Comparison of ENCODE assay signal across 8 cellular contexts in genomic region chr12:13278249-13278787, GRCh38.
DNase-seq lines count a peak whose midpoint lies in the region; ATAC-seq, FAIRE-seq and TF ChIP-seq lines count a peak whose summit lies in the region.

No MANE protein-coding gene starts in this region.

- no peaks in the 10 kb centered on the region for H3F3A ChIP-seq in GM23248 (ENCODE audit: insufficient read depth)

- H3K9me3 ChIP-seq in GM23248 (ENCODE audit: low read depth) (no peaks in the 10 kb centered on the region), kidney (ENCODE audit: control insufficient read depth in 1 of 2, low read length in 2 of 2) (no peaks in the 10 kb centered on the region)

- H3K27ac Mint-ChIP-seq in activated B cell treated with CpG ODN at 0.5 μM for 24 hours, result no peak overlapping the region

- DNase-seq in DMS53 treated with DMSO at 0.1 percent for 48 hours (lab: John Stamatoyannopoulos, UW; ENCODE audit: unreplicated experiment) (peak; percentile 82), GM23248 (peak; percentile 71), NCI-H1105 treated with DMSO at 0.1 percent for 48 hours (lab: John Stamatoyannopoulos, UW) (peak; percentile 64), activated B cell treated with CpG ODN at 0.5 μM for 24 hours (peak; percentile 58), cardiac fibroblast (ENCODE audit: low read depth in 2 of 2) (peak; percentile 71 to 82), kidney (peak; percentile 88), NK-92 (lab: John Stamatoyannopoulos, UW; ENCODE audit: unreplicated experiment) (no peak)
- DNase-seq in stimulated activated CD4-positive, alpha-beta T cell treated with anti-CD3 and anti-CD28 coated beads, Interleukin-1b, Interleukin-23, amount 100 ng/mL, for 1 hour (ENCODE audit: low read depth in 2 of 2), result peak; percentile 8 to 51

- CTCF ChIA-PET in activated B cell treated with CpG ODN at 0.5 μM for 24 hours (lab: Charles Lee), result interaction anchor here (1.0 to 2.0 kb wide), 11 partner anchors 9 to 890 kb away, joined by 3 to 14 read pairs (median 3); no protein-coding TSS in a partner anchor

- H3K4me1 Mint-ChIP-seq in activated B cell treated with CpG ODN at 0.5 μM for 24 hours, result peaks cover 4% of the 10 kb centered on the region

- H3K27me3 Mint-ChIP-seq in activated B cell treated with CpG ODN at 0.5 μM for 24 hours, result peaks cover 27% of the 10 kb centered on the region

- 18 to 25% methylated on average over 30 to 32 of the region's 32 CpGs for WGBS in GM23248 (ENCODE audit: low coverage in 1 of 2, low lambda C conversion rate in 2 of 2, missing lambda C conversion rate in 2 of 2), 2 experiments

- in situ Hi-C loops in GM23248 (cut with MboI), result loop anchor here (10.0 to 25.0 kb wide), 3 partner anchors 256 to 886 kb away; no protein-coding TSS in a partner anchor

- H3K4me3 ChIP-seq in GM23248 (no peak overlapping the region), cardiac fibroblast (replicated peaks in 1 of 2; ENCODE audit: low read depth in 2 of 2, low read length in 2 of 2) (peak overlapping the region in 1 of 2 donors; percentile 19), kidney (ENCODE audit: low read length in 2 of 2) (no peak overlapping the region)

- H3K27me3 ChIP-seq in GM23248 (replicated peaks; ENCODE audit: insufficient read depth), result peaks cover 41% of the 10 kb centered on the region

- H3K79me2 ChIP-seq in GM23248 (ENCODE audit: insufficient read depth), result no peaks in the 10 kb centered on the region

- no peaks in the 10 kb centered on the region for H4K20me1 ChIP-seq in GM23248 (ENCODE audit: insufficient read depth)

- H3K4me2 ChIP-seq in GM23248 (ENCODE audit: unreplicated experiment), result no peak overlapping the region

- peak overlapping the region; percentile 17 for H3K4me3 Mint-ChIP-seq in activated B cell treated with CpG ODN at 0.5 μM for 24 hours

- ATAC-seq in activated B cell treated with CpG ODN at 0.5 μM for 24 hours (ENCODE audit: low read depth), result peak; percentile 69

- TF ChIP-seq CTCF in activated B cell treated with CpG ODN at 0.5 μM for 24 hours (IDR thresholded peaks at IDR 0.05), result peak; percentile 49
- peak; percentile 99 for TF ChIP-seq CTCF in cardiac fibroblast (IDR thresholded peaks at IDR 0.05; ENCODE audit: low read depth, low read length)
- peak; percentile 94 for TF ChIP-seq CTCF in kidney (IDR thresholded peaks at IDR 0.05; ENCODE audit: borderline replicate concordance, extremely low read depth, insufficient read depth)

- H3K4me1 ChIP-seq in GM23248 (ENCODE audit: insufficient read depth), result no peaks in the 10 kb centered on the region
- peaks cover 0 to 2% of the 10 kb centered on the region in 2 donors for H3K4me1 ChIP-seq in kidney (ENCODE audit: control insufficient read depth in 1 of 2, insufficient read depth in 1 of 2, low read depth in 1 of 2, low read length in 2 of 2)

- H3K27ac ChIP-seq in GM23248, result no peak overlapping the region
- no peak overlapping the region for H3K27ac ChIP-seq in kidney (ENCODE audit: low read depth in 2 of 2, low read length in 2 of 2)

- POLR2A ChIA-PET in activated B cell treated with CpG ODN at 0.5 μM for 24 hours (lab: Charles Lee), result no interaction called here

- no peaks in the 10 kb centered on the region for H3K9me2 ChIP-seq in GM23248 (ENCODE audit: insufficient read depth)

- no peak for FAIRE-seq in kidney (lab: Jason Lieb, UNC)

- H3K9me3 Mint-ChIP-seq in activated B cell treated with CpG ODN at 0.5 μM for 24 hours, result peaks cover 3% of the 10 kb centered on the region

- H3K36me3 Mint-ChIP-seq in activated B cell treated with CpG ODN at 0.5 μM for 24 hours (ENCODE audit: low read depth), result no peaks in the 10 kb centered on the region

- no peak overlapping the region; the same call in 1 of the 2 replicates for H2AFZ ChIP-seq in GM23248

- H3K9ac ChIP-seq in GM23248 (no peak overlapping the region), kidney (ENCODE audit: low read length in 2 of 2) (peak overlapping the region in 1 of 2 donors; percentile 43)

- H3K36me3 ChIP-seq in GM23248 (ENCODE audit: low read depth), result no peaks in the 10 kb centered on the region
- no peaks in the 10 kb centered on the region for H3K36me3 ChIP-seq in kidney (ENCODE audit: control insufficient read depth in 1 of 2, insufficient read depth in 2 of 2, low read length in 2 of 2)

- intact Hi-C loops in activated B cell treated with CpG ODN at 0.5 μM for 24 hours (cut with micrococcal nuclease) (loop anchor here (1.0 to 5.0 kb wide), 4 partner anchors 84 to 889 kb away; no protein-coding TSS in a partner anchor), kidney (cut with DNase I) (no loop called here)

Comparison
In these comparisons a context has a peak if more than half of its experiments do, and no peak if none do; other contexts are left out.
1. CTCF ChIP-seq: peak in every context shown above with its lines; median percentile 99 in cardiac fibroblast; 94 in kidney; 49 in activated B cell treated with CpG ODN at 0.5 μM for 24 hours.